ENCODE assay signal across 20 cellular contexts in genomic region chr18:14577971-14578370, GRCh38. TPM values are rescaled to one million over a fixed set of nuclear protein-coding genes. Genes with fewer than 3 reads are reported as not detected.
"Had no signal": no experiment of that assay in that cellular context is flagged by ENCODE, and none has a peak within 500 bp of the region (broad histone marks: within the 10 kb centered on the region; RNA-seq: fewer than 3 reads in every experiment).

No MANE protein-coding gene starts in this region.

- H3K4me1 ChIP-seq: lower lobe of right lung, transverse colon had no signal

- H3K27ac ChIP-seq: lower lobe of right lung, transverse colon had no signal

- H3K27me3 ChIP-seq: transverse colon had no signal

- H3K9me3 ChIP-seq: lower lobe of right lung, transverse colon had no signal

- H3K36me3 ChIP-seq: lower lobe of right lung, transverse colon had no signal

- H3K4me3 ChIP-seq: lower lobe of right lung, smooth muscle cell, transverse colon had no signal

- ATAC-seq: activated T-helper 17 cell treated with anti-CD3 and anti-CD28 coated beads, Interleukin-2, amount 50 U/mL, for 72 hours; left cardiac atrium; lower lobe of right lung; right cardiac atrium; stimulated activated naive B cell treated with anti-CD40 and anti-IgM and Interleukin-4, amounts not matched to agents 10 μg/mL and 1 μg/mL and 100 μg/mL, for 72 hours had no signal

- DNase-seq: activated B cell treated with CpG ODN at 0.5 μM for 24 hours; activated CD4-positive, alpha-beta T cell treated with anti-CD3 and anti-CD28 coated beads, Interleukin-2, amount 10 ng/mL, durations not matched to agents 7 days and 5 days; activated naive CD4-positive, alpha-beta T cell treated with anti-CD3 and anti-CD28 coated beads for 36 hours; activated T-cell treated with anti-CD3 and anti-CD28 coated beads for 4 hours; cortex of kidney; effector CD8-positive, alpha-beta T cell; hypothalamus; left cardiac atrium; lower lobe of right lung; midbrain; naive B cell; posterior cingulate gyrus; right cardiac atrium; stimulated activated naive B cell treated with anti-CD40 and anti-IgM and Interleukin-4, amounts not matched to agents 10 μg/mL and 1 μg/mL and 100 μg/mL, for 72 hours; substantia nigra; transverse colon had no signal

RNA-seq across cellular contexts. Expression of gene POTEC, which starts 34.6 kb away (rescaled TPM):
- total RNA-seq: activated B cell treated with CpG ODN at 0.5 μM for 24 hours; activated CD4-positive, alpha-beta T cell treated with anti-CD3 and anti-CD28 coated beads, Interleukin-2, amount 10 ng/mL, durations not matched to agents 7 days and 5 days; activated CD8-positive, alpha-beta memory T cell treated with anti-CD3 and anti-CD28 coated beads for 36 hours; activated naive CD4-positive, alpha-beta T cell treated with anti-CD3 and anti-CD28 coated beads for 36 hours; left cardiac atrium; lower lobe of right lung; right cardiac atrium; smooth muscle cell; T-helper 1 cell treated with Interleukin-12 subunit alpha and Interleukin-12 subunit beta and Interleukin-4 antibody, amounts not matched to agents 30 ng/mL and 1 ng/mL, for 36 hours had no signal
- polyA plus RNA-seq: right cardiac atrium, smooth muscle cell had no signal
